Comparison of ENCODE assay signal across 24 cellular contexts in the genomic region with DNA sequence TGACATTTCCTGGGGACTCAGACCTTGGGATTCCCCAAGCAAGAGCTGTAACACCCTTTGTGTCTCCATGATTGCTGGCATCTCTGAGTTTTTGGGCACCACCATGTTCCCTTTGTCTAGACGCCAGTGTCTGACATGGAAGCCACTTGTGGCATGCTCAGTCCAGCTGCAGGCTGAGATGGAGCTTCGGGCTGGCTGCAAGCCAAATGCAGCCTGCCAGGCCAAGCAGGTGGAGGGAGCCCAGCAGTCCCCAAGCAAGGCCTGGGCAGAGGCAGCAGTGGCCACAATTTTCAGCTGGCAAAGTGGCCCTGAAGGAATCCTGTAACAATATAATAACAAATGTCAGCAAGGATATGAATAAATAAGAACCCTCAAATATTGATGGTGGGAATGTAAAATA.
DNase-seq lines count a peak whose midpoint lies in the region; FAIRE-seq and TF ChIP-seq lines count a peak whose summit lies in the region.
"Had no signal": no experiment of that assay in that cellular context is flagged by ENCODE, and none has a peak within 500 bp of the region (broad histone marks: within the 10 kb centered on the region; RNA-seq: fewer than 3 reads in every experiment).

No MANE protein-coding gene starts in this region.

- no peaks in the 10 kb centered on the region for H4K20me1 ChIP-seq in osteoblast (ENCODE audit: insufficient read depth, low read length)
- H4K20me1 ChIP-seq: BLaER1 had no signal

- H2AFZ ChIP-seq in osteoblast (ENCODE audit: low read length) = no peak overlapping the region

- FAIRE-seq in H54 (lab: Jason Lieb, UNC) (peak; percentile 75), HTR-8/SVneo (lab: Jason Lieb, UNC) (no peak)
- FAIRE-seq: GM12891, HepG2, K562 had no signal

- no peaks in the 10 kb centered on the region for H3K9me3 ChIP-seq in osteoblast (ENCODE audit: low read depth, low read length)

- H3K36me3 ChIP-seq in osteoblast (ENCODE audit: insufficient read depth, low read length) = no peaks in the 10 kb centered on the region
- H3K36me3 ChIP-seq: BLaER1 had no signal

- H3K27me3 ChIP-seq in osteoblast (ENCODE audit: insufficient read depth, low read length) = no peaks in the 10 kb centered on the region
- H3K27me3 ChIP-seq: BLaER1 had no signal

- no peak for TF ChIP-seq CTCF in osteoblast (IDR thresholded peaks at IDR 0.05; ENCODE audit: extremely low read depth, low read depth, low read length)

- no peak overlapping the region for H3K4me2 ChIP-seq in osteoblast (ENCODE audit: insufficient read depth, low read length)
- H3K4me2 ChIP-seq: BLaER1 had no signal

- H3K4me1 ChIP-seq in osteoblast (ENCODE audit: insufficient read depth, low read length) = no peaks in the 10 kb centered on the region
- H3K4me1 ChIP-seq: BLaER1 had no signal

- DNase-seq in NCI-H748 (lab: John Stamatoyannopoulos, UW; ENCODE audit: unreplicated experiment) = peak; percentile 8
- DNase-seq in NCI-H748 treated with DMSO at 0.1 percent for 48 hours (lab: John Stamatoyannopoulos, UW) = no peak
- no peak for DNase-seq in H54 (ENCODE audit: insufficient read length, low spot score)
- DNase-seq in SHP77 (lab: John Stamatoyannopoulos, UW) = peak; percentile 48 to 80
- peak; percentile 5 for DNase-seq in osteoblast (ENCODE audit: insufficient read length, low spot score, missing footprints)
- DNase-seq in stimulated activated CD8-positive, alpha-beta memory T cell treated with anti-CD3 and anti-CD28 coated beads, Interleukin-4, amount 100 ng/mL, for 48 hours = no peak
- DNase-seq in HTR-8/SVneo (ENCODE audit: insufficient read length, low spot score) = no peak
- DNase-seq: CD4-positive, CD25-positive, alpha-beta regulatory T cell; COR-L47; DMS79 treated with DMSO at 0.1 percent for 48 hours; GF-D8; H7; Kasumi-1; NCI-H1092 treated with DMSO at 0.1 percent for 48 hours; NCI-H1436; NCI-H187 treated with DMSO at 0.1 percent for 48 hours; NCI-H446; NCI-H524 treated with DMSO at 0.1 percent for 48 hours; PC-3; T-helper 1 cell had no signal

- H3K79me2 ChIP-seq in osteoblast (ENCODE audit: insufficient read depth, low read length) = no peaks in the 10 kb centered on the region

- H3K4me3 ChIP-seq in osteoblast (ENCODE audit: insufficient read depth, low read length) = no peak overlapping the region
- H3K4me3 ChIP-seq: BLaER1, K562 had no signal

- no peak overlapping the region for H3K27ac ChIP-seq in osteoblast (ENCODE audit: low read depth, low read length)
- H3K27ac ChIP-seq: BLaER1 had no signal

- TF ChIP-seq POLR2A in H54 (IDR thresholded peaks at IDR 0.05; ENCODE audit: low read depth, low read length) = no peak

Comparison
In these comparisons a context has a peak if more than half of its experiments do, and no peak if none do; other contexts are left out.
1. DNase-seq: peak in NCI-H748 (single experiment), SHP77 (2 of 2) and osteoblast (single experiment); none in NCI-H748 treated with DMSO at 0.1 percent for 48 hours (single experiment), H54 (single experiment), stimulated activated CD8-positive, alpha-beta memory T cell treated with anti-CD3 and anti-CD28 coated beads, Interleukin-4, amount 100 ng/mL, for 48 hours (single experiment) and HTR-8/SVneo (single experiment).